Comparison of ENCODE assay signal across 8 cellular contexts in the genomic region with DNA sequence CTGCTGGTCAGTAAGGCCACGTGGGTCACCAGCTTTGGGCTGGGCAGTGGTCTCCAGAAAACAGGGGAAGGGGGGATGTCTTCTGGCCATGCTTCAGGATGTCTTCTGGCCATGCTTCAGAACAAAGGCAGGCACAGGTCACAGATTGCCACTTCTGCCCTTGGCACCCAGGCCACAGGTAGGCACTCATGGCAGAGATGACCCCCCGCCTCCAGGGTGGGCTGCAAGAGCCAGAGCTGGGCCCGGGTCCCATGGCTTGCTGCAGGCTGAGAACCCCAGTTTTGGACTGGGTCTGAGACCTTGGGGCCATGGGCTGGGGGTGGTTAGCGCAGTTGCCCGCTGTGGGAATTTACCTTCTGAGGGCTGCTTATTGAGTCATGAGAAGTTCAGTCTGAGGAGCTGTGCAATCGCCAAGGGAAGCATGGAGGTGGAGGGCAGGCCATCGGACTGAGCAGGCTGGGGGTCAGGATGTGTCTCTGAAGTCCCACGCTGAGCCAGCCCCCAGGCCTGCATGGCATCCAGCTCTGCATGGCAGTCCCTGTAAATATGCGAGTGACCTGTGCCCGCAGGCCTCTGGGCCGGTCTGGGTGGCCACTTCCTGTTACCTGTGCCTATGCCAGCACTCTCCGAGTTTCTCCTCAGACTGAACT. TPM values are rescaled to one million over a fixed set of nuclear protein-coding genes. Genes with fewer than 3 reads are reported as not detected.
DNase-seq lines count a peak whose midpoint lies in the region; ATAC-seq and TF ChIP-seq lines count a peak whose summit lies in the region.

No MANE protein-coding gene starts in this region.

- in situ Hi-C loops in G401 (cut with HindIII; ENCODE audit: low sequenced_read_pairs) = no loop called here

- no peaks in the 10 kb centered on the region for H3K27me3 Mint-ChIP-seq in activated CD8-positive, alpha-beta memory T cell treated with anti-CD3 and anti-CD28 coated beads, Interleukin-2, amount 10 ng/mL, durations not matched to agents 7 days and 5 days
- peaks cover 4% of the 10 kb centered on the region; the same call in 1 of the 2 replicates for H3K27me3 Mint-ChIP-seq in WTC11 (ENCODE audit: low read depth)
- peaks cover 15% of the 10 kb centered on the region for H3K27me3 Mint-ChIP-seq in glutamatergic neuron (ENCODE audit: unreplicated experiment)
- peaks cover 0 to 15% of the 10 kb centered on the region in 2 donors for H3K27me3 Mint-ChIP-seq in stimulated activated naive B cell treated with anti-CD40 and anti-IgM and Interleukin-4, amounts not matched to agents 10 μg/mL and 1 μg/mL and 100 μg/mL, for 72 hours

- no peak for ATAC-seq in activated CD8-positive, alpha-beta memory T cell treated with anti-CD3 and anti-CD28 coated beads, Interleukin-2, amount 10 ng/mL, durations not matched to agents 7 days and 5 days
- ATAC-seq in WTC11 (no peak), GM18498 (IDR thresholded peaks at IDR 0.05; ENCODE audit: unreplicated experiment) (no peak), HG02852 (IDR thresholded peaks at IDR 0.05; ENCODE audit: unreplicated experiment) (no peak)
- no peak for ATAC-seq in stimulated activated naive B cell treated with anti-CD40 and anti-IgM and Interleukin-4, amounts not matched to agents 10 μg/mL and 1 μg/mL and 100 μg/mL, for 72 hours (replicated peaks)

- DNase-seq in activated CD8-positive, alpha-beta memory T cell treated with anti-CD3 and anti-CD28 coated beads, Interleukin-2, amount 10 ng/mL, durations not matched to agents 7 days and 5 days = no peak
- DNase-seq in activated CD8-positive, alpha-beta memory T cell treated with anti-CD3 and anti-CD28 coated beads, Interleukin-2, amount 50 U/mL, for 48 hours = no peak
- DNase-seq in WTC11 (ENCODE audit: low spot score) (no peak), glutamatergic neuron (peak; percentile 12), G401 (ENCODE audit: low spot score) (no peak)
- no peak for DNase-seq in stimulated activated naive B cell treated with anti-CD40 and anti-IgM and Interleukin-4, amounts not matched to agents 10 μg/mL and 1 μg/mL and 100 μg/mL, for 72 hours

- CTCF ChIA-PET in activated CD8-positive, alpha-beta memory T cell treated with anti-CD3 and anti-CD28 coated beads, Interleukin-2, amount 10 ng/mL, durations not matched to agents 7 days and 5 days (lab: Charles Lee) = interaction anchor here (1.4 to 5.1 kb wide), 6 partner anchors 10 to 224 kb away, joined by 4 to 137 read pairs (median 18); partner anchors contain the start of gene ABHD15
- CTCF ChIA-PET in WTC11 (lab: Charles Lee) = interaction anchor here (0.7 to 4.7 kb wide), 17 partner anchors 9 to 449 kb away, joined by 3 to 272 read pairs (median 5); partner anchors contain the start of genes ABHD15 and TP53I13

- POLR2A ChIA-PET in WTC11 (lab: Charles Lee) = interaction anchor here (1.1 to 1.3 kb wide), 2 partner anchors 21 to 23 kb away, joined by 4 to 5 read pairs; no protein-coding TSS in a partner anchor

- H3K36me3 Mint-ChIP-seq in activated CD8-positive, alpha-beta memory T cell treated with anti-CD3 and anti-CD28 coated beads, Interleukin-2, amount 10 ng/mL, durations not matched to agents 7 days and 5 days = no peaks in the 10 kb centered on the region
- H3K36me3 Mint-ChIP-seq in WTC11 (no peaks in the 10 kb centered on the region), glutamatergic neuron (ENCODE audit: unreplicated experiment) (no peaks in the 10 kb centered on the region)
- H3K36me3 Mint-ChIP-seq in stimulated activated naive B cell treated with anti-CD40 and anti-IgM and Interleukin-4, amounts not matched to agents 10 μg/mL and 1 μg/mL and 100 μg/mL, for 72 hours = peaks cover 0 to 2% of the 10 kb centered on the region in 2 donors

- H3K4me3 Mint-ChIP-seq in activated CD8-positive, alpha-beta memory T cell treated with anti-CD3 and anti-CD28 coated beads, Interleukin-2, amount 10 ng/mL, durations not matched to agents 7 days and 5 days = peak overlapping the region; percentile 61
- peak overlapping the region; percentile 75 for H3K4me3 Mint-ChIP-seq in WTC11
- peak overlapping the region; percentile 85 for H3K4me3 Mint-ChIP-seq in glutamatergic neuron (ENCODE audit: unreplicated experiment)
- H3K4me3 Mint-ChIP-seq in stimulated activated naive B cell treated with anti-CD40 and anti-IgM and Interleukin-4, amounts not matched to agents 10 μg/mL and 1 μg/mL and 100 μg/mL, for 72 hours = peak overlapping the region; percentile 82 to 83

- H3K4me1 Mint-ChIP-seq in activated CD8-positive, alpha-beta memory T cell treated with anti-CD3 and anti-CD28 coated beads, Interleukin-2, amount 10 ng/mL, durations not matched to agents 7 days and 5 days = peaks cover 44% of the 10 kb centered on the region
- peaks cover 63% of the 10 kb centered on the region for H3K4me1 Mint-ChIP-seq in WTC11
- H3K4me1 Mint-ChIP-seq in glutamatergic neuron (ENCODE audit: low read depth, unreplicated experiment) = peaks cover 34% of the 10 kb centered on the region
- peaks cover 25 to 44% of the 10 kb centered on the region in 2 donors for H3K4me1 Mint-ChIP-seq in stimulated activated naive B cell treated with anti-CD40 and anti-IgM and Interleukin-4, amounts not matched to agents 10 μg/mL and 1 μg/mL and 100 μg/mL, for 72 hours

- H3K27ac Mint-ChIP-seq in activated CD8-positive, alpha-beta memory T cell treated with anti-CD3 and anti-CD28 coated beads, Interleukin-2, amount 10 ng/mL, durations not matched to agents 7 days and 5 days = no peak overlapping the region
- H3K27ac Mint-ChIP-seq in WTC11 = no peak overlapping the region
- peak overlapping the region; percentile 38 for H3K27ac Mint-ChIP-seq in glutamatergic neuron (ENCODE audit: unreplicated experiment)
- no peak overlapping the region for H3K27ac Mint-ChIP-seq in stimulated activated naive B cell treated with anti-CD40 and anti-IgM and Interleukin-4, amounts not matched to agents 10 μg/mL and 1 μg/mL and 100 μg/mL, for 72 hours

- no peaks in the 10 kb centered on the region for H3K9me3 Mint-ChIP-seq in activated CD8-positive, alpha-beta memory T cell treated with anti-CD3 and anti-CD28 coated beads, Interleukin-2, amount 10 ng/mL, durations not matched to agents 7 days and 5 days (ENCODE audit: low read depth)
- no peaks in the 10 kb centered on the region for H3K9me3 Mint-ChIP-seq in WTC11
- peaks cover 2% of the 10 kb centered on the region for H3K9me3 Mint-ChIP-seq in glutamatergic neuron (ENCODE audit: unreplicated experiment)
- H3K9me3 Mint-ChIP-seq in stimulated activated naive B cell treated with anti-CD40 and anti-IgM and Interleukin-4, amounts not matched to agents 10 μg/mL and 1 μg/mL and 100 μg/mL, for 72 hours = no peaks in the 10 kb centered on the region

- no peak for TF ChIP-seq CTCF in WTC11 (IDR thresholded peaks at IDR 0.05)
- no peak for TF ChIP-seq CTCF in glutamatergic neuron (IDR thresholded peaks at IDR 0.05; ENCODE audit: partially characterized antibody, unreplicated experiment)

TF ChIP-seq in WTC11, 78 proteins besides CTCF, POLR2A, EP300 and RAD21:
- TF ChIP-seq NFE2L1 (CRISPR knock-in tag; IDR thresholded peaks at IDR 0.05) = no peak
- TF ChIP-seq MXD4 (CRISPR knock-in tag; IDR thresholded peaks at IDR 0.05; ENCODE audit: borderline replicate concordance) = no peak
- 0 out of 2 replicates have a peak, but pooled peaks have one; percentile 10 for TF ChIP-seq FOXK1 (CRISPR knock-in tag; IDR thresholded peaks at IDR 0.05)
- no peak for TF ChIP-seq ZNF232 (CRISPR knock-in tag; IDR thresholded peaks at IDR 0.05)
- TF ChIP-seq ZNF423 (CRISPR knock-in tag; IDR thresholded peaks at IDR 0.05) = no peak
- TF ChIP-seq FOXP1 (CRISPR knock-in tag; IDR thresholded peaks at IDR 0.05; ENCODE audit: borderline replicate concordance) = no peak
- 0 out of 2 replicates have a peak, but pooled peaks have one; percentile 10 for TF ChIP-seq SP1 (CRISPR knock-in tag; conservative IDR thresholded peaks at IDR 0.05)
TF ChIP-seq in WTC11: peak in this region for 2.

RNA-seq across cellular contexts. Expression of gene ANKRD13B, which starts 1.6 kb away (rescaled TPM):
- 10 to 100 TPM; 15.6 to 20.1 TPM for total RNA-seq in activated CD8-positive, alpha-beta memory T cell treated with anti-CD3 and anti-CD28 coated beads, Interleukin-2, amount 10 ng/mL, durations not matched to agents 7 days and 5 days
- total RNA-seq in WTC11 (2021) (29.8 to 45.5 TPM (median 32.2 TPM) in 3 replicates), glutamatergic neuron (ENCODE audit: unreplicated experiment) (123 TPM)
- 17.5 and 29.6 TPM in 2 replicates for total RNA-seq in G401 (2014; rRNA removed; shearing (Covaris generic))

RNA-seq across cellular contexts. Expression of gene GIT1, which starts 5.1 kb away (rescaled TPM):
- total RNA-seq in activated CD8-positive, alpha-beta memory T cell treated with anti-CD3 and anti-CD28 coated beads, Interleukin-2, amount 10 ng/mL, durations not matched to agents 7 days and 5 days = 10 to 100 TPM; 69.5 to 79.5 TPM
- 43.9 to 66.9 TPM (median 45.0 TPM) in 3 replicates for total RNA-seq in WTC11 (2021)
- 46.7 TPM for total RNA-seq in glutamatergic neuron (ENCODE audit: unreplicated experiment)
- 42.2 and 45.9 TPM in 2 replicates for total RNA-seq in G401 (2014; rRNA removed; shearing (Covaris generic))

RNA-seq across cellular contexts. Expression of gene TP53I13, which starts 26.1 kb away (rescaled TPM):
- 100 to 1,000 TPM in 1 of 2 experiments, 10 to 100 TPM in 1; 97.0 to 131 TPM for total RNA-seq in activated CD8-positive, alpha-beta memory T cell treated with anti-CD3 and anti-CD28 coated beads, Interleukin-2, amount 10 ng/mL, durations not matched to agents 7 days and 5 days
- total RNA-seq in WTC11 (2021) (33.1 to 41.9 TPM (median 36.7 TPM) in 3 replicates), glutamatergic neuron (ENCODE audit: unreplicated experiment) (14.3 TPM)
- total RNA-seq in G401 (2014; rRNA removed; shearing (Covaris generic)) = 72.2 and 119 TPM in 2 replicates

RNA-seq across cellular contexts. Expression of gene ABHD15, which starts 27.7 kb away (rescaled TPM):
- 10 to 100 TPM; 20.0 to 20.3 TPM for total RNA-seq in activated CD8-positive, alpha-beta memory T cell treated with anti-CD3 and anti-CD28 coated beads, Interleukin-2, amount 10 ng/mL, durations not matched to agents 7 days and 5 days
- total RNA-seq in WTC11 (2021) (2.6 to 3.3 TPM (median 2.8 TPM) in 3 replicates), glutamatergic neuron (ENCODE audit: unreplicated experiment) (2.5 TPM)
- total RNA-seq in G401 (2014; rRNA removed; shearing (Covaris generic)) = 5.2 and 11.1 TPM in 2 replicates

RNA-seq across cellular contexts. Expression of gene CORO6, which starts 28.1 kb away (rescaled TPM):
- 1 to 10 TPM; 2.7 to 7.0 TPM for total RNA-seq in activated CD8-positive, alpha-beta memory T cell treated with anti-CD3 and anti-CD28 coated beads, Interleukin-2, amount 10 ng/mL, durations not matched to agents 7 days and 5 days
- total RNA-seq in WTC11 (2021) = 6.4 to 8.9 TPM (median 7.5 TPM) in 3 replicates
- total RNA-seq in glutamatergic neuron (ENCODE audit: unreplicated experiment) = 1.4 TPM
- 3.6 and 9.7 TPM in 2 replicates for total RNA-seq in G401 (2014; rRNA removed; shearing (Covaris generic))
